Comparison of ENCODE assay signal across 1 cellular context in genomic region chr1:10210841-10211804, GRCh38.
TF ChIP-seq lines count a peak whose summit lies in the region.

No MANE protein-coding gene starts in this region.

TF ChIP-seq in H1, 55 proteins besides CTCF, POLR2A, EP300 and RAD21:
- TF ChIP-seq BRCA1 (IDR thresholded peaks at IDR 0.05; ENCODE audit: low read depth, low read length) (no peak), EGR1 (IDR thresholded peaks at IDR 0.05; ENCODE audit: borderline replicate concordance, low read depth, low read length) (no peak), SIN3A (conservative IDR thresholded peaks at IDR 0.05 in 1 of 2, IDR thresholded peaks at IDR 0.05 in 1 of 2; ENCODE audit: low read depth in 1 of 2, low read length in 2 of 2) (peak in 1 of 2 experiments; percentile 77; a peak in 1 of 4 replicates), YY1 (IDR thresholded peaks at IDR 0.05; ENCODE audit: low read depth, low read length) (peak; percentile 83), MAX (IDR thresholded peaks at IDR 0.05) (peak; percentile 50), E2F6 (IDR thresholded peaks at IDR 0.05) (peak; percentile 58), TAF1 (IDR thresholded peaks at IDR 0.05; ENCODE audit: low read depth, low read length) (peak; percentile 19; the same call in 1 of the 2 replicates), SAP30 (IDR thresholded peaks at IDR 0.05; ENCODE audit: insufficient read depth, insufficient replicate concordance, low read length) (peak; percentile 72), CTBP2 (IDR thresholded peaks at IDR 0.05; ENCODE audit: borderline replicate concordance, insufficient read depth, insufficient read length, low read length) (no peak), CREB1 (IDR thresholded peaks at IDR 0.05) (no peak; the same call in 1 of the 2 replicates), PHF8 (conservative IDR thresholded peaks at IDR 0.05; ENCODE audit: low read depth, low read length) (peak; percentile 32; the same call in 1 of the 2 replicates), JUND (IDR thresholded peaks at IDR 0.05; ENCODE audit: low read length) (no peak), RFX5 (IDR thresholded peaks at IDR 0.05; ENCODE audit: borderline replicate concordance, low read depth, low read length) (no peak)
TF ChIP-seq in H1: peak in this region for 7.
